In genomic region chr9:85142461-85143401, GRCh38 we compare ENCODE assay signal across 8 cellular contexts.
DNase-seq lines count a peak whose midpoint lies in the region; ATAC-seq, FAIRE-seq and TF ChIP-seq lines count a peak whose summit lies in the region.

No MANE protein-coding gene starts in this region.

- no peaks in the 10 kb centered on the region for H3K9me3 Mint-ChIP-seq in MCF 10A (ENCODE audit: unreplicated experiment)

- no peaks in the 10 kb centered on the region for H3K36me3 Mint-ChIP-seq in MCF 10A (ENCODE audit: insufficient read depth, unreplicated experiment)

- WGBS in right lobe of liver (ENCODE audit: insufficient coverage, low coverage, low lambda C conversion rate, missing lambda C conversion rate) = 43% methylated on average over 5 of the region's 5 CpGs

- H3K4me1 Mint-ChIP-seq in MCF 10A (ENCODE audit: insufficient read depth, unreplicated experiment) = peaks cover 15% of the 10 kb centered on the region

- H3K4me3 Mint-ChIP-seq in MCF 10A (ENCODE audit: unreplicated experiment) = no peak overlapping the region

- no peaks in the 10 kb centered on the region for H3K27me3 ChIP-seq in right lobe of liver

- no peaks in the 10 kb centered on the region for H3K27me3 Mint-ChIP-seq in MCF 10A (ENCODE audit: insufficient read depth, unreplicated experiment)

- DNase-seq in MCF 10A (ENCODE audit: unreplicated experiment) (peak; percentile 37), right lobe of liver (no peak), NCI-H2196 treated with DMSO at 0.1 percent for 48 hours (lab: John Stamatoyannopoulos, UW; ENCODE audit: unreplicated experiment) (no peak), GDM1 (lab: John Stamatoyannopoulos, UW) (no peak), RCC 7860 (ENCODE audit: low spot score) (no peak)

- H3K9me3 ChIP-seq in right lobe of liver = no peaks in the 10 kb centered on the region

- H3K27ac ChIP-seq in C4-2B (no peak overlapping the region), right lobe of liver (no peak overlapping the region)

- TF ChIP-seq CTCF in C4-2B (conservative IDR thresholded peaks at IDR 0.05) (peak; percentile 67), MCF 10A (IDR thresholded peaks at IDR 0.05; ENCODE audit: unreplicated experiment) (peak; percentile 50), right lobe of liver (IDR thresholded peaks at IDR 0.05) (peak; percentile 23 to 39 (median 28))

- no peak for FAIRE-seq in RCC 7860 (lab: Jason Lieb, UNC)

- intact Hi-C loops in MCF 10A (cut with micrococcal nuclease) (loop anchor here (1.0 to 5.0 kb wide), 4 partner anchors 116 to 746 kb away; no protein-coding TSS in a partner anchor), right lobe of liver (cut with DNase I) (no loop called here)

- POLR2A ChIA-PET in MCF 10A (lab: Yijun Ruan, JAX) = interaction anchor here (0.6 to 1.3 kb wide), 4 partner anchors 193 to 746 kb away, joined by 3 to 4 read pairs (median 4); no protein-coding TSS in a partner anchor

- BruUV-seq in MCF 10A (replicated peaks; lab: Mats Ljungman, UMichigan) = no TSS peak

- CTCF ChIA-PET in MCF 10A (lab: Yijun Ruan, JAX) = interaction anchor here (0.5 to 4.9 kb wide), 34 partner anchors 9 to 746 kb away, joined by 3 to 56 read pairs (median 3); no protein-coding TSS in a partner anchor

- H3K36me3 ChIP-seq in right lobe of liver = no peaks in the 10 kb centered on the region

- no peaks in the 10 kb centered on the region for H3K4me1 ChIP-seq in right lobe of liver

- H3K4me3 ChIP-seq in right lobe of liver = no peak overlapping the region

- no peak overlapping the region for H3K27ac Mint-ChIP-seq in MCF 10A (ENCODE audit: low read depth, unreplicated experiment)

- ATAC-seq in HG03175 (IDR thresholded peaks at IDR 0.05; ENCODE audit: unreplicated experiment) (peak; percentile 52), right lobe of liver (peak in 1 of 4 donors; percentile 45), HG03280 (IDR thresholded peaks at IDR 0.05; ENCODE audit: unreplicated experiment) (no peak)

- no peak for TF ChIP-seq POLR2A in right lobe of liver (IDR thresholded peaks at IDR 0.05)
